ENCODE assay signal across 1 cellular context in the genomic region with DNA sequence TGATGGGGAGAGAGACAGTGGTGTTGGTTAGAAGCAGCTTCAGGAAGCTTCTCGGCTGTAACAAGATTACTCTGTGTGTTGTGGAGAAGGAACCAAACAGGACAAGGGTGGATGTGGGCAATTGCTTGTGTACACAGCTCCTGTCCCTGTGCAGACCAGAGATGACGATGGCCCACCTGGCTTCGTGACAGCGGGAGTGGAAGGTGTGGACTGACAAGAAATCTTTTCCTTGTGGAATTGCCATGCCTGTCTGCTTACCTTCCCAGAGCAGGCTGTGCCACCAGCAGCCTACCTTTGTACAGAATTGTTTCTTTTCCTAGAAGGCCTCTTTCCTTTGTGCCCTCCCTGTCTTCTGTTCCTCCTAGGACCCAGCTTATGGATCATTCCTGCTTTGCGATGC.
TF ChIP-seq lines count a peak whose summit lies in the region.

No MANE protein-coding gene starts in this region.

TF ChIP-seq in GM23338, 12 proteins besides CTCF, POLR2A, EP300 and RAD21 (continued from another document):
- TF ChIP-seq, protein P1, sequence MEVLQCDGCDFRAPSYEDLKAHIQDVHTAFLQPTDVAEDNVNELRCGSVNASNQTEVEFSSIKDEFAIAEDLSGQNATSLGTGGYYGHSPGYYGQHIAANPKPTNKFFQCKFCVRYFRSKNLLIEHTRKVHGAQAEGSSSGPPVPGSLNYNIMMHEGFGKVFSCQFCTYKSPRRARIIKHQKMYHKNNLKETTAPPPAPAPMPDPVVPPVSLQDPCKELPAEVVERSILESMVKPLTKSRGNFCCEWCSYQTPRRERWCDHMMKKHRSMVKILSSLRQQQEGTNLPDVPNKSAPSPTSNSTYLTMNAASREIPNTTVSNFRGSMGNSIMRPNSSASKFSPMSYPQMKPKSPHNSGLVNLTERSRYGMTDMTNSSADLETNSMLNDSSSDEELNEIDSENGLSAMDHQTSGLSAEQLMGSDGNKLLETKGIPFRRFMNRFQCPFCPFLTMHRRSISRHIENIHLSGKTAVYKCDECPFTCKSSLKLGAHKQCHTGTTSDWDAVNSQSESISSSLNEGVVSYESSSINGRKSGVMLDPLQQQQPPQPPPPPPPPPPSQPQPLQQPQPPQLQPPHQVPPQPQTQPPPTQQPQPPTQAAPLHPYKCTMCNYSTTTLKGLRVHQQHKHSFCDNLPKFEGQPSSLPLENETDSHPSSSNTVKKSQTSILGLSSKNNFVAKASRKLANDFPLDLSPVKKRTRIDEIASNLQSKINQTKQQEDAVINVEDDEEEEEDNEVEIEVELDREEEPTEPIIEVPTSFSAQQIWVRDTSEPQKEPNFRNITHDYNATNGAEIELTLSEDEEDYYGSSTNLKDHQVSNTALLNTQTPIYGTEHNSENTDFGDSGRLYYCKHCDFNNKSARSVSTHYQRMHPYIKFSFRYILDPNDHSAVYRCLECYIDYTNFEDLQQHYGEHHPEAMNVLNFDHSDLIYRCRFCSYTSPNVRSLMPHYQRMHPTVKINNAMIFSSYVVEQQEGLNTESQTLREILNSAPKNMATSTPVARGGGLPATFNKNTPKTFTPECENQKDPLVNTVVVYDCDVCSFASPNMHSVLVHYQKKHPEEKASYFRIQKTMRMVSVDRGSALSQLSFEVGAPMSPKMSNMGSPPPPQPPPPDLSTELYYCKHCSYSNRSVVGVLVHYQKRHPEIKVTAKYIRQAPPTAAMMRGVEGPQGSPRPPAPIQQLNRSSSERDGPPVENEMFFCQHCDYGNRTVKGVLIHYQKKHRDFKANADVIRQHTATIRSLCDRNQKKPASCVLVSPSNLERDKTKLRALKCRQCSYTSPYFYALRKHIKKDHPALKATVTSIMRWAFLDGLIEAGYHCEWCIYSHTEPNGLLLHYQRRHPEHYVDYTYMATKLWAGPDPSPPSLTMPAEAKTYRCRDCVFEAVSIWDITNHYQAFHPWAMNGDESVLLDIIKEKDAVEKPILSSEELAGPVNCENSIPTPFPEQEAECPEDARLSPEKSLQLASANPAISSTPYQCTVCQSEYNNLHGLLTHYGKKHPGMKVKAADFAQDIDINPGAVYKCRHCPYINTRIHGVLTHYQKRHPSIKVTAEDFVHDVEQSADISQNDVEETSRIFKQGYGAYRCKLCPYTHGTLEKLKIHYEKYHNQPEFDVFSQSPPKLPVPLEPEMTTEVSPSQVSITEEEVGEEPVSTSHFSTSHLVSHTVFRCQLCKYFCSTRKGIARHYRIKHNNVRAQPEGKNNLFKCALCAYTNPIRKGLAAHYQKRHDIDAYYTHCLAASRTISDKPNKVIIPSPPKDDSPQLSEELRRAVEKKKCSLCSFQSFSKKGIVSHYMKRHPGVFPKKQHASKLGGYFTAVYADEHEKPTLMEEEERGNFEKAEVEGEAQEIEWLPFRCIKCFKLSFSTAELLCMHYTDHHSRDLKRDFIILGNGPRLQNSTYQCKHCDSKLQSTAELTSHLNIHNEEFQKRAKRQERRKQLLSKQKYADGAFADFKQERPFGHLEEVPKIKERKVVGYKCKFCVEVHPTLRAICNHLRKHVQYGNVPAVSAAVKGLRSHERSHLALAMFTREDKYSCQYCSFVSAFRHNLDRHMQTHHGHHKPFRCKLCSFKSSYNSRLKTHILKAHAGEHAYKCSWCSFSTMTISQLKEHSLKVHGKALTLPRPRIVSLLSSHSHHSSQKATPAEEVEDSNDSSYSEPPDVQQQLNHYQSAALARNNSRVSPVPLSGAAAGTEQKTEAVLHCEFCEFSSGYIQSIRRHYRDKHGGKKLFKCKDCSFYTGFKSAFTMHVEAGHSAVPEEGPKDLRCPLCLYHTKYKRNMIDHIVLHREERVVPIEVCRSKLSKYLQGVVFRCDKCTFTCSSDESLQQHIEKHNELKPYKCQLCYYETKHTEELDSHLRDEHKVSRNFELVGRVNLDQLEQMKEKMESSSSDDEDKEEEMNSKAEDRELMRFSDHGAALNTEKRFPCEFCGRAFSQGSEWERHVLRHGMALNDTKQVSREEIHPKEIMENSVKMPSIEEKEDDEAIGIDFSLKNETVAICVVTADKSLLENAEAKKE (CRISPR knock-in tag; IDR thresholded peaks at IDR 0.05): no peak
- TF ChIP-seq ZNF114 (CRISPR knock-in tag; IDR thresholded peaks at IDR 0.05): no peak
- TF ChIP-seq, protein P2, sequence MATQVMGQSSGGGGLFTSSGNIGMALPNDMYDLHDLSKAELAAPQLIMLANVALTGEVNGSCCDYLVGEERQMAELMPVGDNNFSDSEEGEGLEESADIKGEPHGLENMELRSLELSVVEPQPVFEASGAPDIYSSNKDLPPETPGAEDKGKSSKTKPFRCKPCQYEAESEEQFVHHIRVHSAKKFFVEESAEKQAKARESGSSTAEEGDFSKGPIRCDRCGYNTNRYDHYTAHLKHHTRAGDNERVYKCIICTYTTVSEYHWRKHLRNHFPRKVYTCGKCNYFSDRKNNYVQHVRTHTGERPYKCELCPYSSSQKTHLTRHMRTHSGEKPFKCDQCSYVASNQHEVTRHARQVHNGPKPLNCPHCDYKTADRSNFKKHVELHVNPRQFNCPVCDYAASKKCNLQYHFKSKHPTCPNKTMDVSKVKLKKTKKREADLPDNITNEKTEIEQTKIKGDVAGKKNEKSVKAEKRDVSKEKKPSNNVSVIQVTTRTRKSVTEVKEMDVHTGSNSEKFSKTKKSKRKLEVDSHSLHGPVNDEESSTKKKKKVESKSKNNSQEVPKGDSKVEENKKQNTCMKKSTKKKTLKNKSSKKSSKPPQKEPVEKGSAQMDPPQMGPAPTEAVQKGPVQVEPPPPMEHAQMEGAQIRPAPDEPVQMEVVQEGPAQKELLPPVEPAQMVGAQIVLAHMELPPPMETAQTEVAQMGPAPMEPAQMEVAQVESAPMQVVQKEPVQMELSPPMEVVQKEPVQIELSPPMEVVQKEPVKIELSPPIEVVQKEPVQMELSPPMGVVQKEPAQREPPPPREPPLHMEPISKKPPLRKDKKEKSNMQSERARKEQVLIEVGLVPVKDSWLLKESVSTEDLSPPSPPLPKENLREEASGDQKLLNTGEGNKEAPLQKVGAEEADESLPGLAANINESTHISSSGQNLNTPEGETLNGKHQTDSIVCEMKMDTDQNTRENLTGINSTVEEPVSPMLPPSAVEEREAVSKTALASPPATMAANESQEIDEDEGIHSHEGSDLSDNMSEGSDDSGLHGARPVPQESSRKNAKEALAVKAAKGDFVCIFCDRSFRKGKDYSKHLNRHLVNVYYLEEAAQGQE (IDR thresholded peaks at IDR 0.05; ENCODE audit: unreplicated experiment): no peak
